ENCODE assay signal across 27 cellular contexts in genomic region chr4:116387942-116388474, GRCh38.
"Had no signal": no experiment of that assay in that cellular context is flagged by ENCODE, and none has a peak within 500 bp of the region (broad histone marks: within the 10 kb centered on the region; RNA-seq: fewer than 3 reads in every experiment).

No MANE protein-coding gene starts in this region.

- DNase-seq: activated CD4-positive, alpha-beta memory T cell treated with anti-CD3 and anti-CD28 coated beads, Interleukin-2, amount 10 ng/mL, durations not matched to agents 7 days and 5 days; activated CD4-positive, alpha-beta T cell treated with anti-CD3 and anti-CD28 coated beads for 1 hour; activated CD4-positive, alpha-beta T cell treated with anti-CD3 and anti-CD28 coated beads, Interleukin-2, amount 10 ng/mL, durations not matched to agents 7 days and 5 days; activated gamma-delta T cell treated with Interleukin-2 at 50 U/mL for 16 hours; activated T-cell treated with anti-CD3 and anti-CD28 coated beads, Interleukin-2, amount 50 U/mL, for 4 hours; central memory CD4-positive, alpha-beta T cell; endodermal cell; foreskin melanocyte; heart right ventricle; left ventricle myocardium superior; naive B cell; nucleus accumbens; pancreas; psoas muscle; stimulated activated CD4-positive, alpha-beta T cell treated with anti-CD3 and anti-CD28 coated beads, Interleukin-15, amount 100 ng/mL, for 24 hours; stimulated activated CD4-positive, alpha-beta T cell treated with anti-CD3 and anti-CD28 coated beads, Interleukin-2, amount 100 ng/mL, for 24 hours; stimulated activated naive B cell treated with anti-CD40 and anti-IgM and Interleukin-4, amounts not matched to agents 10 μg/mL and 1 μg/mL and 100 μg/mL, for 72 hours; stomach; T-helper 2 cell; tibial artery; upper lobe of right lung had no signal

- H3K36me3 Mint-ChIP-seq: activated naive CD4-positive, alpha-beta T cell treated with anti-CD3 and anti-CD28 coated beads, Interleukin-2, amount 50 U/mL, for 72 hours; naive B cell; stimulated activated naive B cell treated with anti-CD40 and anti-IgM and Interleukin-4, amounts not matched to agents 10 μg/mL and 1 μg/mL and 100 μg/mL, for 72 hours; WTC11 had no signal

- H3K4me3 ChIP-seq: ascending aorta, breast epithelium, heart right ventricle, pancreas, psoas muscle, stomach, tibial artery, upper lobe of right lung had no signal

- H3K36me3 ChIP-seq: ascending aorta, breast epithelium, heart right ventricle, pancreas, stomach, tibial artery, upper lobe of right lung had no signal

- H3K4me3 Mint-ChIP-seq: activated CD4-positive, alpha-beta memory T cell treated with anti-CD3 and anti-CD28 coated beads, Interleukin-2, amount 10 ng/mL, durations not matched to agents 7 days and 5 days; activated CD4-positive, alpha-beta T cell treated with anti-CD3 and anti-CD28 coated beads, Interleukin-2, amount 10 ng/mL, durations not matched to agents 7 days and 5 days; activated T-cell treated with anti-CD3 and anti-CD28 coated beads, Interleukin-2, amount 50 U/mL, for 4 hours; activated T-helper 17 cell treated with anti-CD3 and anti-CD28 coated beads, Interleukin-2, amount 50 U/mL, for 72 hours; endodermal cell; naive B cell; stimulated activated naive B cell treated with anti-CD40 and anti-IgM and Interleukin-4, amounts not matched to agents 10 μg/mL and 1 μg/mL and 100 μg/mL, for 72 hours; WTC11 had no signal

- ATAC-seq: activated naive CD4-positive, alpha-beta T cell treated with anti-CD3 and anti-CD28 coated beads, Interleukin-2, amount 50 U/mL, for 72 hours; activated T-cell treated with anti-CD3 and anti-CD28 coated beads, Interleukin-2, amount 50 U/mL, for 4 hours; activated T-helper 17 cell treated with anti-CD3 and anti-CD28 coated beads, Interleukin-2, amount 50 U/mL, for 72 hours; esophagus mucosa; heart right ventricle; left ventricle myocardium superior; pancreas; psoas muscle; stimulated activated naive B cell treated with anti-CD40 and anti-IgM and Interleukin-4, amounts not matched to agents 10 μg/mL and 1 μg/mL and 100 μg/mL, for 72 hours; upper lobe of right lung; WTC11 had no signal

- H3K9me3 Mint-ChIP-seq: activated CD4-positive, alpha-beta memory T cell treated with anti-CD3 and anti-CD28 coated beads, Interleukin-2, amount 10 ng/mL, durations not matched to agents 7 days and 5 days; activated CD4-positive, alpha-beta T cell treated with anti-CD3 and anti-CD28 coated beads, Interleukin-2, amount 10 ng/mL, durations not matched to agents 7 days and 5 days; activated T-cell treated with anti-CD3 and anti-CD28 coated beads, Interleukin-2, amount 50 U/mL, for 4 hours; endodermal cell; WTC11 had no signal

- H3K27me3 Mint-ChIP-seq: activated CD4-positive, alpha-beta memory T cell treated with anti-CD3 and anti-CD28 coated beads, Interleukin-2, amount 10 ng/mL, durations not matched to agents 7 days and 5 days; activated CD4-positive, alpha-beta T cell treated with anti-CD3 and anti-CD28 coated beads, Interleukin-2, amount 10 ng/mL, durations not matched to agents 7 days and 5 days; activated T-helper 17 cell treated with anti-CD3 and anti-CD28 coated beads, Interleukin-2, amount 50 U/mL, for 72 hours; naive B cell; stimulated activated naive B cell treated with anti-CD40 and anti-IgM and Interleukin-4, amounts not matched to agents 10 μg/mL and 1 μg/mL and 100 μg/mL, for 72 hours had no signal

- H3K4me1 ChIP-seq: ascending aorta, breast epithelium, heart right ventricle, pancreas, psoas muscle, stomach, tibial artery, upper lobe of right lung had no signal

- H3K27me3 ChIP-seq: ascending aorta, breast epithelium, heart right ventricle, pancreas, stomach, tibial artery, upper lobe of right lung had no signal

- H3K4me1 Mint-ChIP-seq: activated CD4-positive, alpha-beta memory T cell treated with anti-CD3 and anti-CD28 coated beads, Interleukin-2, amount 10 ng/mL, durations not matched to agents 7 days and 5 days; activated CD4-positive, alpha-beta T cell treated with anti-CD3 and anti-CD28 coated beads, Interleukin-2, amount 10 ng/mL, durations not matched to agents 7 days and 5 days; activated T-helper 17 cell treated with anti-CD3 and anti-CD28 coated beads, Interleukin-2, amount 50 U/mL, for 72 hours; naive B cell; stimulated activated naive B cell treated with anti-CD40 and anti-IgM and Interleukin-4, amounts not matched to agents 10 μg/mL and 1 μg/mL and 100 μg/mL, for 72 hours had no signal

- H3K27ac Mint-ChIP-seq: activated CD4-positive, alpha-beta memory T cell treated with anti-CD3 and anti-CD28 coated beads, Interleukin-2, amount 10 ng/mL, durations not matched to agents 7 days and 5 days; activated CD4-positive, alpha-beta T cell treated with anti-CD3 and anti-CD28 coated beads, Interleukin-2, amount 10 ng/mL, durations not matched to agents 7 days and 5 days; activated naive CD4-positive, alpha-beta T cell treated with anti-CD3 and anti-CD28 coated beads, Interleukin-2, amount 50 U/mL, for 72 hours; activated T-helper 17 cell treated with anti-CD3 and anti-CD28 coated beads, Interleukin-2, amount 50 U/mL, for 72 hours; endodermal cell; naive B cell; stimulated activated naive B cell treated with anti-CD40 and anti-IgM and Interleukin-4, amounts not matched to agents 10 μg/mL and 1 μg/mL and 100 μg/mL, for 72 hours; WTC11 had no signal

- H3K27ac ChIP-seq: ascending aorta, breast epithelium, heart right ventricle, pancreas, psoas muscle, stomach, tibial artery, upper lobe of right lung had no signal

- FAIRE-seq: pancreas had no signal

- H3K9me3 ChIP-seq: ascending aorta, breast epithelium, heart right ventricle, pancreas, psoas muscle, stomach, tibial artery, upper lobe of right lung had no signal
